Comparison of ENCODE assay signal across 11 cellular contexts in genomic region chr12:54281261-54281638, GRCh38. TPM values are rescaled to one million over a fixed set of nuclear protein-coding genes. Genes with fewer than 3 reads are reported as not detected.
A peak's percentile ranks its signal among the peaks of the same experiment; 100 is the strongest.
DNase-seq lines count a peak whose midpoint lies in the region; ATAC-seq, FAIRE-seq and TF ChIP-seq lines count a peak whose summit lies in the region.
"Not testable (repeated sequence)": the region's sequence is repeated elsewhere in the genome, so short reads cannot be mapped to it uniquely, and the experiment has no call there.
"Had no signal": no experiment of that assay in that cellular context is flagged by ENCODE, and none has a peak within 500 bp of the region (broad histone marks: within the 10 kb centered on the region; RNA-seq: fewer than 3 reads in every experiment).

No MANE protein-coding gene starts in this region.

- not testable (repeated sequence) for H2BK12ac ChIP-seq in neuronal stem cell (ENCODE audit: low read length)

- H3K18ac ChIP-seq in neuronal stem cell (ENCODE audit: low read length), result peak overlapping the region; percentile 68

- not testable (repeated sequence) for FAIRE-seq in K562 (lab: Jason Lieb, UNC); kidney (lab: Jason Lieb, UNC)

- H3K36me3 ChIP-seq in BE2C, result peaks cover 58% of the 10 kb centered on the region
- H3K36me3 ChIP-seq in HCT116 (ENCODE audit: control insufficient read depth in 1 of 2, insufficient read depth in 2 of 2, low read length in 2 of 2), result peaks cover 36 to 62% of the 10 kb centered on the region in 2 experiments
- peaks cover 89% of the 10 kb centered on the region for H3K36me3 ChIP-seq in OCI-LY7 (ENCODE audit: insufficient read depth, low read length)
- H3K36me3 ChIP-seq in K562 (ENCODE audit: control insufficient read depth, insufficient read depth, low read length), result peaks cover 77% of the 10 kb centered on the region
- peaks cover 18 to 53% (median 23%) of the 10 kb centered on the region in 3 donors for H3K36me3 ChIP-seq in esophagus squamous epithelium
- H3K36me3 ChIP-seq in kidney (ENCODE audit: control insufficient read depth in 1 of 2, insufficient read depth in 2 of 2, low read length in 2 of 2), result peaks cover 27 to 42% of the 10 kb centered on the region in 2 donors
- peaks cover 30 to 76% of the 10 kb centered on the region in 2 donors for H3K36me3 ChIP-seq in neuronal stem cell (replicated peaks in 1 of 2; ENCODE audit: control insufficient read depth in 2 of 2, insufficient read depth in 2 of 2, low read length in 2 of 2)
- H3K36me3 ChIP-seq in suprapubic skin, result peaks cover 39% of the 10 kb centered on the region

- not testable (repeated sequence) for H3K27me3 ChIP-seq in BE2C; HCT116 (ENCODE audit: insufficient read depth, low read length); K562 (ENCODE audit: control insufficient read depth in 2 of 2, insufficient read depth in 2 of 2, low read length in 2 of 2); esophagus squamous epithelium; neuronal stem cell (ENCODE audit: control insufficient read depth in 3 of 3, insufficient read depth in 3 of 3, low read depth in 1 of 3, low read length in 3 of 3); suprapubic skin

- not testable (repeated sequence) for H3K9me3 ChIP-seq in BE2C; HCT116 (ENCODE audit: control insufficient read depth in 1 of 2, insufficient read depth in 1 of 2, low read depth in 1 of 2, low read length in 2 of 2); OCI-LY7 (ENCODE audit: low read length); K562 (replicated peaks; ENCODE audit: control insufficient read depth, insufficient read depth, low read depth, low read length); esophagus squamous epithelium; kidney (ENCODE audit: control insufficient read depth in 1 of 2, low read length in 2 of 2); neuronal stem cell (replicated peaks in 1 of 2; ENCODE audit: control insufficient read depth in 2 of 2, insufficient read depth in 1 of 2, low read depth in 1 of 2, low read length in 2 of 2); suprapubic skin

- TF ChIP-seq RAD21 in HCT116 (IDR thresholded peaks at IDR 0.05; ENCODE audit: low read depth); K562 (CRISPR knock-in tag; conservative IDR thresholded peaks at IDR 0.05 in 1 of 2, IDR thresholded peaks at IDR 0.05 in 1 of 2): not testable (repeated sequence)

- peaks cover 85% of the 10 kb centered on the region for H3K79me2 ChIP-seq in HCT116 (ENCODE audit: insufficient read depth, low read length)
- H3K79me2 ChIP-seq in OCI-LY7 (ENCODE audit: insufficient read depth, low read depth, low read length), result peaks cover 79% of the 10 kb centered on the region
- peaks cover 95% of the 10 kb centered on the region for H3K79me2 ChIP-seq in K562 (ENCODE audit: control insufficient read depth, insufficient read depth, low read length)

- RAD21 ChIA-PET in HCT116 (lab: Charles Lee; ENCODE audit: low non-redundant PET in 1 of 2, low total read pairs in 2 of 2, uncharacterized antibody in 2 of 2, unreplicated experiment in 2 of 2), result not testable (repeated sequence)

- not testable (repeated sequence) for H3K79me1 ChIP-seq in neuronal stem cell (ENCODE audit: low read depth, low read length)

- H3K4me2 ChIP-seq in HCT116 (ENCODE audit: low read length) (peak overlapping the region; percentile 88), OCI-LY7 (ENCODE audit: low read length) (peak overlapping the region; percentile 70), K562 (ENCODE audit: insufficient read depth, low read length) (peak overlapping the region; percentile 100), neuronal stem cell (ENCODE audit: insufficient read depth, low read length, poor library complexity, severe bottlenecking) (peak overlapping the region; percentile 49)

- WGBS in K562 (ENCODE audit: insufficient coverage, low coverage, missing lambda C conversion rate), result under 1% methylated on average over 10 of the region's 10 CpGs
- 0% methylated on average over 6 to 10 of the region's 10 CpGs for WGBS in esophagus squamous epithelium, 2 donors
- WGBS in neuronal stem cell (ENCODE audit: extremely low coverage in 2 of 2, insufficient read length in 2 of 2, insufficient replicate concordance in 1 of 2), 2 donors, result no CpG with 5 or more reads among the region's 10 CpGs
- WGBS in suprapubic skin, result 1% methylated on average over 10 of the region's 10 CpGs

- not testable (repeated sequence) for TF ChIP-seq CTCF in BE2C (IDR thresholded peaks at IDR 0.05; ENCODE audit: low read depth, low read length); HCT116 (IDR thresholded peaks at IDR 0.05 in 2 of 3, conservative IDR thresholded peaks at IDR 0.05 in 1 of 3; ENCODE audit: borderline replicate concordance in 1 of 3, insufficient read depth in 1 of 3, low read depth in 2 of 3, low read length in 2 of 3); OCI-LY7 (conservative IDR thresholded peaks at IDR 0.05; ENCODE audit: low read length); K562 (IDR thresholded peaks at IDR 0.05 in 2 of 3, conservative IDR thresholded peaks at IDR 0.05 in 1 of 3; ENCODE audit: insufficient read depth in 2 of 3, low read depth in 1 of 3, low read length in 3 of 3); esophagus squamous epithelium (IDR thresholded peaks at IDR 0.05); kidney (IDR thresholded peaks at IDR 0.05; ENCODE audit: borderline replicate concordance, extremely low read depth, insufficient read depth); suprapubic skin (IDR thresholded peaks at IDR 0.05)

- not testable (repeated sequence) for TF ChIP-seq EP300 in K562 (IDR thresholded peaks at IDR 0.05; ENCODE audit: low read length); suprapubic skin (IDR thresholded peaks at IDR 0.05)

- not testable (repeated sequence) for H3K14ac ChIP-seq in neuronal stem cell (ENCODE audit: low read length)

- POLR2A ChIA-PET in HCT116 (lab: Charles Lee), result interaction anchor here (1.0 to 2.8 kb wide), 6 partner anchors 9 to 52 kb away, joined by 5 to 73 read pairs (median 18); partner anchors contain the start of gene COPZ1
- POLR2A ChIA-PET in OCI-LY7 (lab: Charles Lee), result interaction anchor here (0.7 to 3.7 kb wide), 12 partner anchors 8 to 78 kb away, joined by 3 to 24 read pairs (median 4); partner anchors contain the start of gene COPZ1
- POLR2A ChIA-PET in K562 (lab: Yijun Ruan, JAX), result interaction anchor here (0.6 to 3.8 kb wide), 27 partner anchors 11 to 1536 kb away, joined by 3 to 155 read pairs (median 4); partner anchors contain the start of genes COPZ1, NFE2, ORMDL2 and SARNP

- H3K4ac ChIP-seq in neuronal stem cell (ENCODE audit: low read length), result not testable (repeated sequence)

- H2AFZ ChIP-seq in HCT116 (ENCODE audit: low read depth, low read length, poor library complexity, severe bottlenecking); OCI-LY7 (ENCODE audit: low read length); neuronal stem cell (ENCODE audit: low read length): not testable (repeated sequence)
- 0 out of 2 replicates have a peak overlapping the region, but pooled peaks have one; percentile 63 for H2AFZ ChIP-seq in K562 (ENCODE audit: low read depth, low read length)

- H2BK120ac ChIP-seq in neuronal stem cell (ENCODE audit: low read depth, low read length), result not testable (repeated sequence)

- H3K27ac ChIP-seq in HCT116 (ENCODE audit: low read depth, low read length) (peak overlapping the region; percentile 93), OCI-LY7 (ENCODE audit: low read depth, low read length, poor library complexity, severe bottlenecking) (peak overlapping the region; percentile 85), K562 (ENCODE audit: extremely low read depth, low read depth, low read length) (peak overlapping the region; percentile 99), esophagus squamous epithelium (peak overlapping the region; percentile 88 to 98 (median 95)), kidney (ENCODE audit: low read depth in 2 of 2, low read length in 2 of 2) (peak overlapping the region; percentile 94 to 98), neuronal stem cell (replicated peaks; ENCODE audit: low read length) (peak overlapping the region; percentile 76), suprapubic skin (peak overlapping the region; percentile 97)

- not testable (repeated sequence) for BruUV-seq in HCT116 (replicated peaks; lab: Mats Ljungman, UMichigan); OCI-LY7 (replicated peaks; lab: Mats Ljungman, UMichigan); K562 (replicated peaks; lab: Mats Ljungman, UMichigan)

- H2BK15ac ChIP-seq in neuronal stem cell (ENCODE audit: low read length), result not testable (repeated sequence)

- peak overlapping the region; percentile 97 for H3K9ac ChIP-seq in HCT116 (ENCODE audit: low read length)
- peak overlapping the region; percentile 90 to 100 for H3K9ac ChIP-seq in K562 (ENCODE audit: insufficient read depth in 1 of 2, low read depth in 2 of 2, low read length in 2 of 2)
- peak overlapping the region; percentile 96 to 100 for H3K9ac ChIP-seq in kidney (ENCODE audit: low read length in 2 of 2)
- H3K9ac ChIP-seq in neuronal stem cell (ENCODE audit: low read depth, low read length, poor library complexity), result peak overlapping the region; percentile 92

- not testable (repeated sequence) for H2AK5ac ChIP-seq in neuronal stem cell (ENCODE audit: low read depth, low read length)

- peak overlapping the region; percentile 78 for H4K8ac ChIP-seq in neuronal stem cell (ENCODE audit: low read depth, low read length)

- TF ChIP-seq POLR2A in HCT116 (IDR thresholded peaks at IDR 0.05; ENCODE audit: borderline replicate concordance, extremely low read depth, insufficient read depth, insufficient read length); K562 (conservative IDR thresholded peaks at IDR 0.05); esophagus squamous epithelium (IDR thresholded peaks at IDR 0.05); suprapubic skin (IDR thresholded peaks at IDR 0.05): not testable (repeated sequence)

- H4K91ac ChIP-seq in neuronal stem cell (ENCODE audit: low read depth, low read length, poor library complexity), result not testable (repeated sequence)

- H2BK5ac ChIP-seq in neuronal stem cell (ENCODE audit: low read length), result not testable (repeated sequence)

- peak overlapping the region; percentile 78 for H3K4me3 ChIP-seq in BE2C (ENCODE audit: low read depth, low read length)
- H3K4me3 ChIP-seq in HCT116 (replicated peaks in 1 of 2; ENCODE audit: low read depth in 1 of 2, low read length in 2 of 2), result peak overlapping the region; percentile 81 to 96
- H3K4me3 ChIP-seq in OCI-LY7 (ENCODE audit: low read depth, low read length, poor library complexity, severe bottlenecking), result peak overlapping the region; percentile 89
- H3K4me3 ChIP-seq in K562, result peak overlapping the region; percentile 71
- H3K4me3 ChIP-seq in esophagus squamous epithelium, result peak overlapping the region; percentile 51 to 93 (median 84)
- H3K4me3 ChIP-seq in kidney (ENCODE audit: low read length in 2 of 2), result peak overlapping the region; percentile 95 to 100
- peak overlapping the region; percentile 81 to 85 for H3K4me3 ChIP-seq in neuronal stem cell (ENCODE audit: low read length in 2 of 2)
- H3K4me3 ChIP-seq in suprapubic skin, result peak overlapping the region; percentile 79

- not testable (repeated sequence) for H3K4me1 ChIP-seq in BE2C
- peaks cover 17 to 55% of the 10 kb centered on the region in 2 experiments for H3K4me1 ChIP-seq in HCT116 (ENCODE audit: control insufficient read depth in 1 of 2, insufficient read depth in 2 of 2, low read length in 2 of 2)
- H3K4me1 ChIP-seq in OCI-LY7 (ENCODE audit: insufficient read depth, low read length, poor library complexity, severe bottlenecking), result peaks cover 61% of the 10 kb centered on the region
- peaks cover 8 to 15% of the 10 kb centered on the region in 2 experiments; a peak in 3 of 5 replicates for H3K4me1 ChIP-seq in K562 (replicated peaks in 1 of 2; ENCODE audit: control insufficient read depth in 2 of 2, insufficient read depth in 2 of 2, low read length in 2 of 2)
- peaks cover 34 to 81% (median 47%) of the 10 kb centered on the region in 3 donors for H3K4me1 ChIP-seq in esophagus squamous epithelium
- peaks cover 25 to 26% of the 10 kb centered on the region in 2 donors for H3K4me1 ChIP-seq in kidney (ENCODE audit: control insufficient read depth in 1 of 2, insufficient read depth in 1 of 2, low read depth in 1 of 2, low read length in 2 of 2)
- H3K4me1 ChIP-seq in neuronal stem cell (ENCODE audit: control insufficient read depth in 2 of 2, insufficient read depth in 1 of 2, low read depth in 1 of 2, low read length in 2 of 2), result peaks cover 10 to 28% of the 10 kb centered on the region in 2 donors
- peaks cover 62% of the 10 kb centered on the region for H3K4me1 ChIP-seq in suprapubic skin

- intact Hi-C loops in HCT116 (cut with micrococcal nuclease); K562 (cut with micrococcal nuclease); esophagus squamous epithelium (cut with DNase I); kidney (cut with DNase I): not testable (repeated sequence)
- intact Hi-C loops in OCI-LY7 (cut with micrococcal nuclease; ENCODE audit: unreplicated experiment), result loop anchor here (2.0 kb wide), 1 partner anchor 64 kb away; no protein-coding TSS in a partner anchor

- CTCF ChIA-PET in HCT116 (lab: Charles Lee) (interaction anchor here (1.5 to 2.5 kb wide), 2 partner anchors 13 to 29 kb away, joined by 5 to 16 read pairs; no protein-coding TSS in a partner anchor), OCI-LY7 (lab: Charles Lee; ENCODE audit: unreplicated experiment) (interaction anchor here (1.3 kb wide), 1 partner anchor 11 kb away, joined by 6 read pairs; no protein-coding TSS in a partner anchor)
- CTCF ChIA-PET in K562 (lab: Yijun Ruan, JAX; ENCODE audit: low intra/inter-chr PET ratio), result not testable (repeated sequence)

- in situ Hi-C loops in K562 (cut with MboI), result not testable (repeated sequence)

- not testable (repeated sequence) for DNase-seq in BE2C; HCT116 (ENCODE audit: low read depth, low spot score); OCI-LY7 (ENCODE audit: low spot score); K562 (ENCODE audit: extremely low read depth in 1 of 4, low spot score in 3 of 4); esophagus squamous epithelium (lab: John Stamatoyannopoulos, UW); kidney; neuronal stem cell (ENCODE audit: low spot score); suprapubic skin (ENCODE audit: low spot score in 2 of 2)

- not testable (repeated sequence) for H3K9me1 ChIP-seq in K562 (ENCODE audit: control insufficient read depth, insufficient read depth, low read length)

- H3K23ac ChIP-seq in neuronal stem cell (ENCODE audit: low read depth, low read length, poor library complexity), result not testable (repeated sequence)

- H4K20me1 ChIP-seq in HCT116 (ENCODE audit: insufficient read depth) (peaks cover 35% of the 10 kb centered on the region), OCI-LY7 (ENCODE audit: insufficient read depth, low read length) (peaks cover 50% of the 10 kb centered on the region), K562 (replicated peaks; ENCODE audit: control insufficient read depth, insufficient read depth, low read length) (peaks cover 47% of the 10 kb centered on the region)

- H3K9me2 ChIP-seq in HCT116 (ENCODE audit: insufficient read depth); OCI-LY7 (ENCODE audit: insufficient read depth, low read length): not testable (repeated sequence)

- ATAC-seq in HCT116, K562: not testable (repeated sequence)

RNA-seq across cellular contexts. Expression of gene HNRNPA1, which starts 0.7 kb away (rescaled TPM):
- polyA plus RNA-seq in BE2C (2012; ENCODE audit: insufficient read depth, insufficient read length, low read depth), result 1,163 TPM
- total RNA-seq in HCT116 (2021; ENCODE audit: unreplicated experiment), result 1,878 TPM
- polyA plus RNA-seq in HCT116 (2012), result 1,517 and 1,973 TPM in 2 replicates
- total RNA-seq in OCI-LY7 (2014; rRNA removed; shearing (Covaris generic)), result 713 and 899 TPM in 2 replicates
- total RNA-seq in OCI-LY7 (2022), result 2,128 and 2,331 TPM in 2 replicates
- 585 and 1,170 TPM in 2 replicates for total RNA-seq in K562 (2011; cell fraction: chromatin; rRNA removed; ENCODE audit: low replicate concordance)
- total RNA-seq in K562 (2011; cell fraction: nucleolus; rRNA removed), result 342 and 393 TPM in 2 replicates
- 680 and 890 TPM in 2 replicates for total RNA-seq in K562 (2011; cell fraction: nucleoplasm; rRNA removed)
- 1,166 and 1,242 TPM in 2 replicates for total RNA-seq in K562 (2014; rRNA removed)
- 1,479 and 1,871 TPM in 2 replicates for total RNA-seq in K562 (2014; rRNA removed; fragmentation: Illumina TruSeq; extraction: Trizol)
- 1,215 and 1,277 TPM in 2 replicates for total RNA-seq in K562 (2015; rRNA removed; fragmentation: Illumina TruSeq; extraction: Trizol)
- 1,768 and 1,994 TPM in 2 replicates for total RNA-seq in K562 (2021)
- polyA plus RNA-seq in K562 (2011; rRNA removed), result 1,105 and 1,247 TPM in 2 replicates
- 544 and 1,005 TPM in 2 replicates for polyA plus RNA-seq in K562 (2011; cell fraction: cytosol; rRNA removed)
- polyA plus RNA-seq in K562 (2011; cell fraction: nucleus; rRNA removed), result 747 and 1,095 TPM in 2 replicates
- 2,696 and 3,059 TPM in 2 replicates for polyA plus RNA-seq in K562 (2012)
- polyA plus RNA-seq in K562 (2014; fragmentation: Illumina TruSeq; extraction: Trizol), result 2,677 and 2,919 TPM in 2 replicates
- polyA plus RNA-seq in K562 (2014; fragmentation: Nextera tagmentation; extraction: Ambion mirVana), result 1,000 to 10,000 TPM; 1,815 to 2,152 TPM
- 2,590 and 2,703 TPM in 2 replicates for polyA plus RNA-seq in K562 (2014; rRNA removed)
- polyA minus RNA-seq in K562 (2011; rRNA and poly(A)+ RNA removed), result 2,157 and 2,253 TPM in 2 replicates
- 731 and 750 TPM in 2 replicates for polyA minus RNA-seq in K562 (2011; cell fraction: cytosol; rRNA and poly(A)+ RNA removed)
- polyA minus RNA-seq in K562 (2011; cell fraction: nucleus; rRNA and poly(A)+ RNA removed), result 346 and 811 TPM in 2 replicates
- total RNA-seq in esophagus squamous epithelium, result 100 to 1,000 TPM; 274 to 473 (median 422) TPM
- 964 TPM for total RNA-seq in kidney
- 648 TPM for polyA plus RNA-seq in kidney (ENCODE audit: insufficient read depth, low read depth, low replicate concordance)
- 3,971 TPM for polyA plus RNA-seq in neuronal stem cell (2013, experiment 1 of 2)
- 3,933 TPM for polyA plus RNA-seq in neuronal stem cell (2013, experiment 2 of 2)
- 100 to 1,000 TPM; 331 to 613 (median 394) TPM for total RNA-seq in suprapubic skin

RNA-seq across cellular contexts. Expression of gene CBX5, which starts 1.3 kb away (rescaled TPM):
- 30.1 TPM for polyA plus RNA-seq in BE2C (2012; ENCODE audit: insufficient read depth, insufficient read length, low read depth)
- total RNA-seq in HCT116 (2021; ENCODE audit: unreplicated experiment), result 72.3 TPM
- 9.7 and 16.1 TPM in 2 replicates for polyA plus RNA-seq in HCT116 (2012)
- total RNA-seq in OCI-LY7 (2014; rRNA removed; shearing (Covaris generic)), result 97.8 and 115 TPM in 2 replicates
- total RNA-seq in OCI-LY7 (2022), result 299 and 321 TPM in 2 replicates
- 33.7 and 89.9 TPM in 2 replicates for total RNA-seq in K562 (2011; cell fraction: chromatin; rRNA removed; ENCODE audit: low replicate concordance)
- total RNA-seq in K562 (2011; cell fraction: nucleolus; rRNA removed), result 22.3 and 27.9 TPM in 2 replicates
- total RNA-seq in K562 (2011; cell fraction: nucleoplasm; rRNA removed), result 59.4 and 101 TPM in 2 replicates
- total RNA-seq in K562 (2014; rRNA removed), result 41.8 and 50.5 TPM in 2 replicates
- total RNA-seq in K562 (2014; rRNA removed; fragmentation: Illumina TruSeq; extraction: Trizol), result 80.2 and 106 TPM in 2 replicates
- total RNA-seq in K562 (2015; rRNA removed; fragmentation: Illumina TruSeq; extraction: Trizol), result 55.3 and 60.8 TPM in 2 replicates
- 72.6 and 82.3 TPM in 2 replicates for total RNA-seq in K562 (2021)
- polyA plus RNA-seq in K562 (2011; rRNA removed), result 81.2 and 102 TPM in 2 replicates
- 28.5 and 57.8 TPM in 2 replicates for polyA plus RNA-seq in K562 (2011; cell fraction: cytosol; rRNA removed)
- polyA plus RNA-seq in K562 (2011; cell fraction: nucleus; rRNA removed), result 25.8 and 37.9 TPM in 2 replicates
- polyA plus RNA-seq in K562 (2012), result 28.8 and 37.9 TPM in 2 replicates
- polyA plus RNA-seq in K562 (2014; fragmentation: Illumina TruSeq; extraction: Trizol), result 51.2 and 59.2 TPM in 2 replicates
- 10 to 100 TPM; 49.8 to 53.2 TPM for polyA plus RNA-seq in K562 (2014; fragmentation: Nextera tagmentation; extraction: Ambion mirVana)
- 32.6 and 39.3 TPM in 2 replicates for polyA plus RNA-seq in K562 (2014; rRNA removed)
- polyA minus RNA-seq in K562 (2011; rRNA and poly(A)+ RNA removed), result 208 and 238 TPM in 2 replicates
- 65.3 and 84.1 TPM in 2 replicates for polyA minus RNA-seq in K562 (2011; cell fraction: cytosol; rRNA and poly(A)+ RNA removed)
- polyA minus RNA-seq in K562 (2011; cell fraction: nucleus; rRNA and poly(A)+ RNA removed), result 16.3 and 30.9 TPM in 2 replicates
- 10 to 100 TPM; 13.2 to 29.9 (median 23.7) TPM for total RNA-seq in esophagus squamous epithelium
- 112 TPM for total RNA-seq in kidney
- polyA plus RNA-seq in kidney (ENCODE audit: insufficient read depth, low read depth, low replicate concordance), result 15.0 TPM
- polyA plus RNA-seq in neuronal stem cell (2013, experiment 1 of 2), result 162 TPM
- polyA plus RNA-seq in neuronal stem cell (2013, experiment 2 of 2), result 170 TPM
- total RNA-seq in suprapubic skin, result 10 to 100 TPM; 23.7 to 45.7 (median 33.6) TPM

RNA-seq across cellular contexts. Expression of gene NFE2, which starts 19.6 kb away (rescaled TPM):
- polyA plus RNA-seq in BE2C (2012; ENCODE audit: insufficient read depth, insufficient read length, low read depth), result 0.97 TPM
- total RNA-seq in HCT116 (2021; ENCODE audit: unreplicated experiment), result 1.3 TPM
- 0.69 and 0.81 TPM in 2 replicates for polyA plus RNA-seq in HCT116 (2012)
- not detected in 2 replicates for total RNA-seq in OCI-LY7 (2014; rRNA removed; shearing (Covaris generic))
- total RNA-seq in OCI-LY7 (2022), result not detected in 2 replicates
- total RNA-seq in K562 (2011; cell fraction: chromatin; rRNA removed; ENCODE audit: low replicate concordance), result 108 and 191 TPM in 2 replicates
- 118 and 137 TPM in 2 replicates for total RNA-seq in K562 (2011; cell fraction: nucleolus; rRNA removed)
- 98.5 and 115 TPM in 2 replicates for total RNA-seq in K562 (2011; cell fraction: nucleoplasm; rRNA removed)
- total RNA-seq in K562 (2014; rRNA removed), result 221 and 269 TPM in 2 replicates
- total RNA-seq in K562 (2014; rRNA removed; fragmentation: Illumina TruSeq; extraction: Trizol), result 134 and 157 TPM in 2 replicates
- total RNA-seq in K562 (2015; rRNA removed; fragmentation: Illumina TruSeq; extraction: Trizol), result 177 and 178 TPM in 2 replicates
- total RNA-seq in K562 (2021), result 244 and 252 TPM in 2 replicates
- polyA plus RNA-seq in K562 (2011; rRNA removed), result 208 TPM in 2 replicates
- polyA plus RNA-seq in K562 (2011; cell fraction: cytosol; rRNA removed), result 231 and 451 TPM in 2 replicates
- polyA plus RNA-seq in K562 (2011; cell fraction: nucleus; rRNA removed), result 232 and 428 TPM in 2 replicates
- 162 and 214 TPM in 2 replicates for polyA plus RNA-seq in K562 (2012)
- 246 and 282 TPM in 2 replicates for polyA plus RNA-seq in K562 (2014; fragmentation: Illumina TruSeq; extraction: Trizol)
- polyA plus RNA-seq in K562 (2014; fragmentation: Nextera tagmentation; extraction: Ambion mirVana), result 10 to 100 TPM; 12.3 to 44.5 TPM
- 225 and 229 TPM in 2 replicates for polyA plus RNA-seq in K562 (2014; rRNA removed)
- polyA minus RNA-seq in K562 (2011; rRNA and poly(A)+ RNA removed), result 71.3 and 109 TPM in 2 replicates
- polyA minus RNA-seq in K562 (2011; cell fraction: cytosol; rRNA and poly(A)+ RNA removed), result 78.1 and 100 TPM in 2 replicates
- polyA minus RNA-seq in K562 (2011; cell fraction: nucleus; rRNA and poly(A)+ RNA removed), result 67.6 and 73.9 TPM in 2 replicates
- under 1 TPM in 3 of 4 donors, not detected in 1; 0.15 to 0.44 (median 0.38) TPM for total RNA-seq in esophagus squamous epithelium
- 1.6 TPM for total RNA-seq in kidney
- not detected for polyA plus RNA-seq in kidney (ENCODE audit: insufficient read depth, low read depth, low replicate concordance)
- polyA plus RNA-seq in neuronal stem cell (2013, experiment 1 of 2), result 2.4 TPM
- 2.5 TPM for polyA plus RNA-seq in neuronal stem cell (2013, experiment 2 of 2)
- total RNA-seq in suprapubic skin, result 1 to 10 TPM; 1.4 to 8.6 (median 6.3) TPM
- total RNA-seq: activated CD4-positive, alpha-beta T cell treated with anti-CD3 and anti-CD28 coated beads, Interleukin-2, amount 10 ng/mL, durations not matched to agents 24 days and 14 days; naive thymus-derived CD8-positive, alpha-beta T cell; T-helper 2 cell treated with Interferon-gamma antibody and Interleukin-4, amounts not matched to agents 100 ng/mL and 5 ng/mL, for 36 hours had no signal

RNA-seq across cellular contexts. Expression of gene COPZ1, which starts 43.7 kb away (rescaled TPM):
- polyA plus RNA-seq in BE2C (2012; ENCODE audit: insufficient read depth, insufficient read length, low read depth), result 156 TPM
- total RNA-seq in HCT116 (2021; ENCODE audit: unreplicated experiment), result 191 TPM
- 169 and 175 TPM in 2 replicates for polyA plus RNA-seq in HCT116 (2012)
- total RNA-seq in OCI-LY7 (2014; rRNA removed; shearing (Covaris generic)), result 77.5 and 86.0 TPM in 2 replicates
- 114 and 121 TPM in 2 replicates for total RNA-seq in OCI-LY7 (2022)
- total RNA-seq in K562 (2011; cell fraction: chromatin; rRNA removed; ENCODE audit: low replicate concordance), result 92.5 and 126 TPM in 2 replicates
- 75.9 and 83.9 TPM in 2 replicates for total RNA-seq in K562 (2011; cell fraction: nucleolus; rRNA removed)
- total RNA-seq in K562 (2011; cell fraction: nucleoplasm; rRNA removed), result 128 and 170 TPM in 2 replicates
- 137 and 157 TPM in 2 replicates for total RNA-seq in K562 (2014; rRNA removed)
- total RNA-seq in K562 (2014; rRNA removed; fragmentation: Illumina TruSeq; extraction: Trizol), result 233 and 284 TPM in 2 replicates
- total RNA-seq in K562 (2015; rRNA removed; fragmentation: Illumina TruSeq; extraction: Trizol), result 142 and 156 TPM in 2 replicates
- 187 and 192 TPM in 2 replicates for total RNA-seq in K562 (2021)
- polyA plus RNA-seq in K562 (2011; rRNA removed), result 473 and 482 TPM in 2 replicates
- 231 and 446 TPM in 2 replicates for polyA plus RNA-seq in K562 (2011; cell fraction: cytosol; rRNA removed)
- polyA plus RNA-seq in K562 (2011; cell fraction: nucleus; rRNA removed), result 125 and 220 TPM in 2 replicates
- polyA plus RNA-seq in K562 (2012), result 265 and 413 TPM in 2 replicates
- 277 and 293 TPM in 2 replicates for polyA plus RNA-seq in K562 (2014; fragmentation: Illumina TruSeq; extraction: Trizol)
- polyA plus RNA-seq in K562 (2014; fragmentation: Nextera tagmentation; extraction: Ambion mirVana), result 100 to 1,000 TPM; 437 to 487 TPM
- polyA plus RNA-seq in K562 (2014; rRNA removed), result 177 and 232 TPM in 2 replicates
- 329 and 369 TPM in 2 replicates for polyA minus RNA-seq in K562 (2011; rRNA and poly(A)+ RNA removed)
- polyA minus RNA-seq in K562 (2011; cell fraction: cytosol; rRNA and poly(A)+ RNA removed), result 167 and 216 TPM in 2 replicates
- polyA minus RNA-seq in K562 (2011; cell fraction: nucleus; rRNA and poly(A)+ RNA removed), result 21.7 and 60.2 TPM in 2 replicates
- total RNA-seq in esophagus squamous epithelium, result 100 to 1,000 TPM in 2 of 4 donors, 10 to 100 TPM in 2; 68.1 to 153 (median 97.9) TPM
- 141 TPM for total RNA-seq in kidney
- polyA plus RNA-seq in kidney (ENCODE audit: insufficient read depth, low read depth, low replicate concordance), result 181 TPM
- 188 TPM for polyA plus RNA-seq in neuronal stem cell (2013, experiment 1 of 2)
- 183 TPM for polyA plus RNA-seq in neuronal stem cell (2013, experiment 2 of 2)
- total RNA-seq in suprapubic skin, result 10 to 100 TPM; 70.9 to 89.0 (median 77.6) TPM

Comparison
In these comparisons a context has a peak if more than half of its experiments do, and no peak if none do; other contexts are left out.
1. H3K4me2 ChIP-seq: peak in every context shown above with its lines; median percentile 100 in K562; 88 in HCT116; 70 in OCI-LY7; 49 in neuronal stem cell.
2. RNA of gene NFE2, which starts 19.6 kb away (total RNA-seq): 98.5 to 269 TPM in K562; 1.4 to 8.6 TPM in suprapubic skin, 1.6 TPM in kidney (single experiment), 1.3 TPM in HCT116 (single experiment), 0.15 to 0.44 TPM in esophagus squamous epithelium and not detected in OCI-LY7; every median in the first group is over 10 times any median in the second.
3. Peak in every context shown above with its lines, with median percentiles within 50 percentile points of each other: H3K4me3 ChIP-seq, H3K27ac ChIP-seq and H3K9ac ChIP-seq.